Comparison of ENCODE assay signal across 1 cellular context in genomic region chr1:187551061-187551460, GRCh38.
TF ChIP-seq lines count a peak whose summit lies in the region.

No MANE protein-coding gene starts in this region.

TF ChIP-seq in SK-N-SH treated with all-trans-retinoic acid at 6 μM for 48 hours, 23 proteins besides CTCF, POLR2A, EP300 and RAD21 (continued from another document):
- TF ChIP-seq TSHZ2 (CRISPR knock-in tag; IDR thresholded peaks at IDR 0.05), result no peak
- no peak for TF ChIP-seq CSRNP3 (CRISPR knock-in tag; IDR thresholded peaks at IDR 0.05)
- no peak for TF ChIP-seq ZNF8 (CRISPR knock-in tag; IDR thresholded peaks at IDR 0.05)
- no peak for TF ChIP-seq ESRRG (CRISPR knock-in tag; IDR thresholded peaks at IDR 0.05)
- TF ChIP-seq OSR1 (CRISPR knock-in tag; IDR thresholded peaks at IDR 0.05), result no peak
- no peak for TF ChIP-seq CREB5 (CRISPR knock-in tag; IDR thresholded peaks at IDR 0.05; ENCODE audit: low read depth)
- no peak for TF ChIP-seq ISL1 (CRISPR knock-in tag; IDR thresholded peaks at IDR 0.05)
- TF ChIP-seq ZNF70 (CRISPR knock-in tag; IDR thresholded peaks at IDR 0.05), result no peak
- TF ChIP-seq GLIS3 (CRISPR knock-in tag; IDR thresholded peaks at IDR 0.05), result no peak
